Comparison of ENCODE assay signal across 8 cellular contexts in the genomic region with DNA sequence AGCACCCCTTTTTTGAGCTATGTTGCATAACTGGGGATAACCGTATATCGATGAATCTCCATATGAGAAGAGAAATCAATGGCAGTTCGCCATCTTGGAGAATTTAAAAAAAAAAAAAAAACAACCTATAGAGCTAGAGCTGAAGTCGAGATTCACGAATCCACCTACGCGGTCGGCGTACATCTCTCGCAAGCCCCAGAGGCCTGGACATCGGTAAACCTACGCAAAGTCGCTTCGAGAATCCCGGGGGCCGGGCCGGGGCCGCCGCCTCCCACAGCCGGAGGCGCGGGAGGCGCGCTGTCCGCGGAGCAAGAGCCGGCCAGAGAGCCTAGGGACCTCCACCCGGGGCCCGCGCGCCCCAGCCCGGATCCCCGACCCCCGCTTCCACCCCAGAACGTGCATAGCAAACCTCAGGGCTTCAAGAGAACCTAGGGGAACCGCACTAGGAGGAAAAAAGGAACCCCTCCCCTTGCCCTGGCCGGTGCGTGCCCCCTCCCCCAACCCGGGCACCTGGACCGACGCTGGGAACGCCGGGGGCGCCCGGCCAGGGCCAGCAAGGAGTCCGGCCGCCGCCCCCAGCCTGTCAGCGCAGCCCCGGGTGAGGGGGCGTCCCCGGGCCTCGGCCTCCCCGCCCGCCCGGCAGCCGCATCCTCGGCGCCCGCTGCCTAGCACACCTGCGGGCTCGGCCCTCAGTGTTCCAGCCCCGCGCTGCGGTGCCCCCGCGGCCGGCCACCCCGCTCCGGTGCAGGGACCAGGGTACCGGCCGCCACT. TPM values are rescaled to one million over a fixed set of nuclear protein-coding genes. Genes with fewer than 3 reads are reported as not detected.
DNase-seq lines count a peak whose midpoint lies in the region; ATAC-seq, FAIRE-seq and TF ChIP-seq lines count a peak whose summit lies in the region.

No MANE protein-coding gene starts in this region.

- H3K4me2 ChIP-seq in endothelial cell of umbilical vein (ENCODE audit: insufficient read depth, low read length) = peak overlapping the region; percentile 91

- ATAC-seq in HG03432 (IDR thresholded peaks at IDR 0.05; ENCODE audit: unreplicated experiment) = peak; percentile 70

- H3K4me3 ChIP-seq in AG10803 (ENCODE audit: low read length) (peak overlapping the region; percentile 73), endothelial cell of umbilical vein (replicated peaks in 1 of 3; ENCODE audit: insufficient read depth in 1 of 3, low read depth in 1 of 3, low read length in 3 of 3) (peak overlapping the region; percentile 65 to 92 (median 88)), mesodermal cell (ENCODE audit: extremely low read depth, insufficient read depth, low read length, poor library complexity, severe bottlenecking) (peak overlapping the region; percentile 81)

- FAIRE-seq in GM19239 (lab: Jason Lieb, UNC) (no peak), endothelial cell of umbilical vein (lab: Jason Lieb, UNC) (peak; percentile 55)

- no peaks in the 10 kb centered on the region for H3K9me1 ChIP-seq in endothelial cell of umbilical vein (replicated peaks; ENCODE audit: control insufficient read depth, extremely low read depth, insufficient read depth, low read length)

- TF ChIP-seq CTCF in AG10803 (conservative IDR thresholded peaks at IDR 0.05; ENCODE audit: low read length) = no peak
- no peak for TF ChIP-seq CTCF in endothelial cell of umbilical vein (IDR thresholded peaks at IDR 0.05; ENCODE audit: extremely low read depth in 1 of 2, insufficient read depth in 1 of 2, low read depth in 1 of 2, low read length in 2 of 2)

- no TSS peak for BruUV-seq in endothelial cell of umbilical vein (replicated peaks; lab: Mats Ljungman, UMichigan)

- H3K4me1 ChIP-seq in endothelial cell of umbilical vein (ENCODE audit: control insufficient read depth, extremely low read depth, insufficient read depth, low read length) = peaks cover 27% of the 10 kb centered on the region
- peaks cover 14% of the 10 kb centered on the region for H3K4me1 ChIP-seq in mesodermal cell (ENCODE audit: control insufficient read depth, insufficient read depth, low read length, poor library complexity, severe bottlenecking)

- POLR2A ChIA-PET in endothelial cell of umbilical vein (lab: Charles Lee) = no interaction called here

- peaks cover 2% of the 10 kb centered on the region for H4K20me1 ChIP-seq in endothelial cell of umbilical vein (replicated peaks; ENCODE audit: control insufficient read depth, extremely low read depth, insufficient read depth, low read length)

- H3K79me2 ChIP-seq in endothelial cell of umbilical vein (ENCODE audit: control insufficient read depth, insufficient read depth, low read length) = peaks cover 52% of the 10 kb centered on the region

- H3K27ac ChIP-seq in endothelial cell of umbilical vein (ENCODE audit: insufficient read depth, low read depth, low read length) (peak overlapping the region; percentile 94), mesodermal cell (ENCODE audit: low read depth, low read length, severe bottlenecking) (peak overlapping the region; percentile 99)

- peaks cover 3 to 11% of the 10 kb centered on the region in 2 experiments for H3K36me3 ChIP-seq in endothelial cell of umbilical vein (ENCODE audit: control insufficient read depth in 2 of 2, extremely low read depth in 1 of 2, insufficient read depth in 2 of 2, low read length in 2 of 2)
- peaks cover 14% of the 10 kb centered on the region for H3K36me3 ChIP-seq in mesodermal cell (ENCODE audit: control insufficient read depth, insufficient read depth, low read length)

- H3K9me3 ChIP-seq in endothelial cell of umbilical vein (replicated peaks; ENCODE audit: control insufficient read depth, insufficient read depth, low read length) = no peaks in the 10 kb centered on the region
- H3K9me3 ChIP-seq in mesodermal cell (ENCODE audit: control insufficient read depth, low read length) = no peaks in the 10 kb centered on the region

- WGBS in mesodermal cell (ENCODE audit: insufficient coverage in 2 of 2), 2 experiments = 0% methylated on average over 56 to 57 of the region's 72 CpGs

- peaks cover 0 to 3% of the 10 kb centered on the region in 2 experiments for H3K27me3 ChIP-seq in endothelial cell of umbilical vein (ENCODE audit: control insufficient read depth in 2 of 2, insufficient read depth in 2 of 2, low read length in 2 of 2)

- peak overlapping the region; percentile 98 for H3K9ac ChIP-seq in endothelial cell of umbilical vein (replicated peaks; ENCODE audit: extremely low read depth, insufficient read depth, low read length)

- peak; percentile 81 for DNase-seq in AG10803 (ENCODE audit: low read depth)
- DNase-seq in GM19239 (ENCODE audit: insufficient read length, low spot score) = peak; percentile 39
- DNase-seq in NCI-H69 (lab: John Stamatoyannopoulos, UW) = peak; percentile 68
- peak; percentile 84 for DNase-seq in activated CD8-positive, alpha-beta memory T cell treated with anti-CD3 and anti-CD28 coated beads, Interleukin-2, amount 50 U/mL, for 48 hours
- DNase-seq in endothelial cell of umbilical vein (ENCODE audit: low read depth, low spot score) = peak; percentile 90
- DNase-seq in stimulated activated CD8-positive, alpha-beta memory T cell treated with anti-CD3 and anti-CD28 coated beads, Interleukin-15, amount 100 ng/mL, for 1 hour (ENCODE audit: low read depth) = peak; percentile 61

- intact Hi-C loops in endothelial cell of umbilical vein (cut with micrococcal nuclease) = loop anchor here (1.0 to 10.0 kb wide), 7 partner anchors 33 to 1455 kb away; partner anchors contain the start of genes ERICH6, RNF13 and SELENOT

- CTCF ChIA-PET in endothelial cell of umbilical vein (lab: Charles Lee) = interaction anchor here (0.5 to 3.0 kb wide), 9 partner anchors 12 to 793 kb away, joined by 3 to 14 read pairs (median 5); partner anchors contain the start of gene SIAH2

- dilution Hi-C loops in endothelial cell of umbilical vein (cut with MboI; ENCODE audit: extremely low pct_ligation_motif_present, low sequenced_read_pairs) = no loop called here

- peak; percentile 30 for TF ChIP-seq POLR2A in endothelial cell of umbilical vein (IDR thresholded peaks at IDR 0.05; ENCODE audit: low read depth, low read length)

- peak overlapping the region; percentile 88 for H2AFZ ChIP-seq in endothelial cell of umbilical vein (ENCODE audit: low read depth, low read length)

TF ChIP-seq in endothelial cell of umbilical vein, 7 proteins besides CTCF, POLR2A, EP300 and RAD21:
- TF ChIP-seq POLR2AphosphoS5 (IDR thresholded peaks at IDR 0.05; ENCODE audit: insufficient read depth, low read depth, low read length) (peak; percentile 21), JUN (IDR thresholded peaks at IDR 0.05; ENCODE audit: borderline replicate concordance, insufficient read depth, insufficient read length, low read depth) (no peak)

RNA-seq across cellular contexts. Expression of gene PFN2, which starts 0.6 kb away (rescaled TPM):
- total RNA-seq in endothelial cell of umbilical vein = 97.1 and 124 TPM in 2 replicates
- 143 and 165 TPM in 2 replicates for polyA plus RNA-seq in endothelial cell of umbilical vein
- 166 and 169 TPM in 2 replicates for polyA plus RNA-seq in endothelial cell of umbilical vein (2011; cell fraction: cytosol; rRNA removed)
- polyA plus RNA-seq in endothelial cell of umbilical vein (2011; cell fraction: nucleus; rRNA removed) = 76.0 and 117 TPM in 2 replicates
- polyA plus RNA-seq in endothelial cell of umbilical vein (2012) = 99.1 and 150 TPM in 2 replicates
- 121 and 128 TPM in 2 replicates for polyA minus RNA-seq in endothelial cell of umbilical vein
- 15.4 TPM for polyA minus RNA-seq in endothelial cell of umbilical vein (2011; cell fraction: cytosol; rRNA and poly(A)+ RNA removed)
- polyA minus RNA-seq in endothelial cell of umbilical vein (2011; cell fraction: nucleus; rRNA and poly(A)+ RNA removed) = 60.0 and 95.9 TPM in 2 replicates
- 312 TPM for polyA plus RNA-seq in mesodermal cell (2013, experiment 1 of 2)
- polyA plus RNA-seq in mesodermal cell (2013, experiment 2 of 2) = 313 TPM

Comparison
In these comparisons a context has a peak if more than half of its experiments do, and no peak if none do; other contexts are left out.
1. Peak in every context shown above with its lines: DNase-seq, ATAC-seq, H3K4me3 ChIP-seq and H3K27ac ChIP-seq.
2. DNase-seq: peak in every context shown above with its lines; median percentile 90 in endothelial cell of umbilical vein; 84 in activated CD8-positive, alpha-beta memory T cell treated with anti-CD3 and anti-CD28 coated beads, Interleukin-2, amount 50 U/mL, for 48 hours; 81 in AG10803; 68 in NCI-H69; 61 in stimulated activated CD8-positive, alpha-beta memory T cell treated with anti-CD3 and anti-CD28 coated beads, Interleukin-15, amount 100 ng/mL, for 1 hour; 39 in GM19239.